Comparison of ENCODE assay signal across 29 cellular contexts in the genomic region with DNA sequence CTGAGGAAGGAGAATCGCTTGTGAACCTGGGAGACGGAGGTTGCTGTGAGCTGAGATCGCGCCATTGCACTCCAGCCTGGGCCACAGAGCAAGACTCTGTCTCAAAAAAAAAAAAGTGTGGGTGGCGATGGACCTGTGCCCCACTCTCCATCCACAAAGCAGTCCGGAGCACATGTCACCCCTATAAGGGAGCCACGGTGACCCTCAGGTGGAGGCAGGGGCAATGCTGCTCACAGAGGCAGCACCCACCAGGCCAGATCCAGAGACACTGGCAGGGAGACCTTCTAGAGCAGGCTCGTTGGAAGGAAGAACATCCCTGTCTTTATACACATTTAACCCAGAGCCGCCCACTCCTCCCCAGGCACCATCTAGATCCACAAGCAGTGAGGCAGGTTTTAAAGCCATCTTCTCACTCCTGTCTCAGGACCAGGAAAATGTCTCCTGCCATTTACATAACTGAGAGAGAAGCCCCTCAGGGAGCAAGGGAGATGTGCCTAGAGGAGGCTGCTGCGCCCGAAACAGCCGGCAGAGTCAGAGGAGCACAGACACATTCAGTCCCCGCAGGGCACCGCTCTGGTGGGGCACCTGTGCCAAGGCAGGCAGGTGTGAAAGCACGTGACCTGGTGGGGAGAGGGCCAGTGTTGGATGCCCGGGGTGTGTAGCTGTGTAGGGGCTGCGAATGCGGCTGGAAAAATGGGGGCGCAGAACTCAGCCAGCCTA. TPM values are rescaled to one million over a fixed set of nuclear protein-coding genes. Genes with fewer than 3 reads are reported as not detected.
DNase-seq lines count a peak whose midpoint lies in the region; ATAC-seq and TF ChIP-seq lines count a peak whose summit lies in the region.
"Had no signal": no experiment of that assay in that cellular context is flagged by ENCODE, and none has a peak within 500 bp of the region (broad histone marks: within the 10 kb centered on the region; RNA-seq: fewer than 3 reads in every experiment).

No MANE protein-coding gene starts in this region.

- TF ChIP-seq POLR2A in stomach (IDR thresholded peaks at IDR 0.05) (no peak), uterus (IDR thresholded peaks at IDR 0.05) (no peak)

- TF ChIP-seq CTCF in stomach (IDR thresholded peaks at IDR 0.05) (no peak), uterus (IDR thresholded peaks at IDR 0.05) (no peak)

- H3K9me3 ChIP-seq in SJSA1 (replicated peaks) (peaks cover 36% of the 10 kb centered on the region), stomach (no peaks in the 10 kb centered on the region), uterus (no peaks in the 10 kb centered on the region)
- H3K9me3 ChIP-seq: BLaER1 treated with 17β-estradiol and CSF1 and Interleukin-3, amounts not matched to agents 10 nM and 100 nM; gastroesophageal sphincter; right atrium auricular region; spleen had no signal

- no peak for TF ChIP-seq EP300 in stomach (IDR thresholded peaks at IDR 0.05)

- ATAC-seq in HG02588 (IDR thresholded peaks at IDR 0.05; ENCODE audit: unreplicated experiment) (no peak), HG03354 (IDR thresholded peaks at IDR 0.05; ENCODE audit: poor library complexity, severe bottlenecking, unreplicated experiment) (no peak)
- ATAC-seq: activated CD4-positive, CD25-positive, alpha-beta regulatory T cell treated with anti-CD3 and anti-CD28 coated beads, Interleukin-2, amount 50 U/mL, for 24 hours; gastroesophageal sphincter; HCT116; left cardiac atrium had no signal

- H3K27ac ChIP-seq in SJSA1 (peak overlapping the region; percentile 81), stomach (no peak overlapping the region), uterus (no peak overlapping the region)
- H3K27ac ChIP-seq: 22Rv1; BLaER1 treated with 17β-estradiol and CSF1 and Interleukin-3, amounts not matched to agents 10 nM and 100 nM; dorsolateral prefrontal cortex; gastroesophageal sphincter; parathyroid adenoma; right atrium auricular region had no signal

- no peak overlapping the region; the same call in 1 of the 2 replicates for H3K4me3 ChIP-seq in SJSA1
- no peak overlapping the region for H3K4me3 ChIP-seq in stomach
- no peak overlapping the region for H3K4me3 ChIP-seq in uterus
- H3K4me3 ChIP-seq: BLaER1 treated with 17β-estradiol and CSF1 and Interleukin-3, amounts not matched to agents 10 nM and 100 nM; dorsolateral prefrontal cortex; gastroesophageal sphincter; hepatocyte; right atrium auricular region; spleen had no signal

- H3K36me3 ChIP-seq in SJSA1 = no peaks in the 10 kb centered on the region
- H3K36me3 ChIP-seq in stomach = no peaks in the 10 kb centered on the region
- H3K36me3 ChIP-seq in uterus = no peaks in the 10 kb centered on the region
- H3K36me3 ChIP-seq: BLaER1 treated with 17β-estradiol and CSF1 and Interleukin-3, amounts not matched to agents 10 nM and 100 nM; gastroesophageal sphincter; right atrium auricular region; spleen had no signal

- 81 to 88% (median 86%) methylated on average over 18 to 19 of the region's 19 CpGs for WGBS in stomach, 5 donors

- DNase-seq in DMS79 treated with DMSO at 0.1 percent for 48 hours (lab: John Stamatoyannopoulos, UW) (peak; percentile 16), DMS79 (lab: John Stamatoyannopoulos, UW) (no peak), SJSA1 (ENCODE audit: low read depth in 1 of 2, low spot score in 2 of 2) (peak in 1 of 2 experiments; percentile 43), islet precursor cell (peak; percentile 39), stomach (peak; percentile 23), uterus (no peak)
- DNase-seq: activated CD4-positive, alpha-beta T cell treated with anti-CD3 and anti-CD28 coated beads, Interleukin-2, amount 50 U/mL, for 4 hours; activated CD8-positive, alpha-beta memory T cell treated with anti-CD3 and anti-CD28 coated beads, Interleukin-2, amount 10 ng/mL, durations not matched to agents 7 days and 5 days; activated T-cell treated with anti-CD3 and anti-CD28 coated beads, Interleukin-2, amount 50 U/mL, for 48 hours; left cardiac atrium; NCI-H1694; NCI-H2171; NCI-H524; OCI-M1; spleen; trophoblast cell had no signal

- H3K4me1 ChIP-seq in SJSA1 (replicated peaks) (peaks cover 34% of the 10 kb centered on the region), stomach (no peaks in the 10 kb centered on the region), uterus (no peaks in the 10 kb centered on the region)
- H3K4me1 ChIP-seq: gastroesophageal sphincter, parathyroid adenoma, right atrium auricular region had no signal

- H3K27me3 ChIP-seq in SJSA1 (replicated peaks) = no peaks in the 10 kb centered on the region
- H3K27me3 ChIP-seq in stomach = no peaks in the 10 kb centered on the region
- H3K27me3 ChIP-seq in uterus = no peaks in the 10 kb centered on the region
- H3K27me3 ChIP-seq: BLaER1 treated with 17β-estradiol and CSF1 and Interleukin-3, amounts not matched to agents 10 nM and 100 nM; dorsolateral prefrontal cortex; gastroesophageal sphincter; hepatocyte; right atrium auricular region; spleen had no signal

- intact Hi-C loops in stomach (cut with DNase I; ENCODE audit: low total_unique reads) (no loop called here), uterus (cut with DNase I; ENCODE audit: low total_unique reads) (no loop called here)

RNA-seq across cellular contexts. Expression of gene ADAMTS2, which starts 31.6 kb away (rescaled TPM):
- 1.4 and 4.9 TPM in 2 replicates for total RNA-seq in SJSA1 (2014; rRNA removed; shearing (Covaris generic))
- 10 to 100 TPM in 4 of 5 donors, 1 to 10 TPM in 1; 4.1 to 41.5 (median 31.4) TPM for total RNA-seq in stomach
- polyA plus RNA-seq in stomach = 1 to 10 TPM; 1.8 to 6.2 (median 3.5) TPM
- 10 to 100 TPM in 3 of 4 donors, 1 to 10 TPM in 1; 4.1 to 97.1 (median 40.3) TPM for total RNA-seq in uterus
- total RNA-seq: activated CD8-positive, alpha-beta memory T cell treated with anti-CD3 and anti-CD28 coated beads, Interleukin-2, amount 10 ng/mL, durations not matched to agents 7 days and 5 days; T-helper 2 cell treated with Interferon-gamma antibody and Interleukin-4, amounts not matched to agents 100 ng/mL and 5 ng/mL, for 36 hours had no signal
- polyA plus RNA-seq: IgD-negative memory B cell had no signal

Comparison
In these comparisons a context has a peak if more than half of its experiments do, and no peak if none do; other contexts are left out.
1. DNase-seq: peak in DMS79 treated with DMSO at 0.1 percent for 48 hours (single experiment), islet precursor cell (single experiment) and stomach (single experiment); none in DMS79 (single experiment) and uterus (0 of 2).